Comparison of ENCODE assay signal across 17 cellular contexts in the genomic region with DNA sequence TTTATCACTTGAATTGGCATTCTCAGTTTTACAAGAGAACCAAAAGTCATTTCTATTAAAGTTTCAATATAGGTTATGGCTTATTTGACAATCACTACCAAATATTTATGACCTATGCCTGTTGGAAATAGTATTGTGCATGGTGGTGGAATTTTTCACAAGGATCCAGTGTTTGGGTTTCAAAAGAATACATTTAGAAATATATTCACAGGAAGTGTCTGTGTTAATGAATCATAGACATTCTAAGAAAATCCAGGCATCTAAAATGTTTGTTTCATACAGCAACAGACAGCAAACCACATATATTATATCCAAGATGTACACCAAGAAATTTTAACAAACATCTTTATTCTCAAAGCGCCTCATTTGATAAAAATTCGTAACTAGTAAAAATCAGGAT.
"Had no signal": no experiment of that assay in that cellular context is flagged by ENCODE, and none has a peak within 500 bp of the region (broad histone marks: within the 10 kb centered on the region; RNA-seq: fewer than 3 reads in every experiment).

No MANE protein-coding gene starts in this region.

- H3K27ac ChIP-seq: brain microvascular endothelial cell, epithelial cell of prostate, gastroesophageal sphincter, heart right ventricle, tibial artery had no signal

- DNase-seq: activated CD4-positive, alpha-beta T cell treated with anti-CD3 and anti-CD28 coated beads, Interleukin-2, amount 50 U/mL, for 1 hour; activated effector memory CD4-positive, alpha-beta T cell treated with anti-CD3 and anti-CD28 coated beads, Interleukin-2, amount 50 U/mL, for 16 hours; activated T-cell treated with anti-CD3 and anti-CD28 coated beads, Interleukin-2, amount 50 U/mL, for 24 hours; brain microvascular endothelial cell; effector memory CD4-positive, alpha-beta T cell; heart right ventricle; islet precursor cell; naive B cell; T-cell; T-helper 9 cell; tibial artery had no signal

- H3K27ac Mint-ChIP-seq: activated naive CD4-positive, alpha-beta T cell treated with anti-CD3 and anti-CD28 coated beads, Interleukin-2, amount 50 U/mL, for 24 hours; activated T-cell treated with anti-CD3 and anti-CD28 coated beads, Interleukin-2, amount 50 U/mL, for 24 hours; T-cell had no signal

- H3K27me3 Mint-ChIP-seq: activated naive CD4-positive, alpha-beta T cell treated with anti-CD3 and anti-CD28 coated beads, Interleukin-2, amount 50 U/mL, for 24 hours; activated T-cell treated with anti-CD3 and anti-CD28 coated beads, Interleukin-2, amount 50 U/mL, for 24 hours; central memory CD8-positive, alpha-beta T cell; naive B cell; T-cell had no signal

- H3K9me3 Mint-ChIP-seq: activated naive CD4-positive, alpha-beta T cell treated with anti-CD3 and anti-CD28 coated beads, Interleukin-2, amount 50 U/mL, for 24 hours; activated T-cell treated with anti-CD3 and anti-CD28 coated beads, Interleukin-2, amount 50 U/mL, for 24 hours; central memory CD8-positive, alpha-beta T cell; naive B cell; stimulated activated effector memory CD8-positive, alpha-beta T cell treated with anti-CD3 and anti-CD28 coated beads, Interleukin-12 subunit alpha, Interleukin-12 subunit beta, amount 100 ng/mL, for 72 hours; T-cell had no signal

- H3K9me3 ChIP-seq: gastroesophageal sphincter, heart right ventricle, tibial artery had no signal

- H3K27me3 ChIP-seq: brain microvascular endothelial cell, gastroesophageal sphincter, heart right ventricle, tibial artery had no signal

- H3K36me3 ChIP-seq: brain microvascular endothelial cell, gastroesophageal sphincter, heart right ventricle, tibial artery had no signal

- H3K36me3 Mint-ChIP-seq: naive B cell; stimulated activated effector memory CD8-positive, alpha-beta T cell treated with anti-CD3 and anti-CD28 coated beads, Interleukin-12 subunit alpha, Interleukin-12 subunit beta, amount 100 ng/mL, for 72 hours had no signal

- H3K4me3 Mint-ChIP-seq: activated naive CD4-positive, alpha-beta T cell treated with anti-CD3 and anti-CD28 coated beads, Interleukin-2, amount 50 U/mL, for 24 hours; activated T-cell treated with anti-CD3 and anti-CD28 coated beads, Interleukin-2, amount 50 U/mL, for 24 hours; central memory CD8-positive, alpha-beta T cell; naive B cell; T-cell had no signal

- H3K4me3 ChIP-seq: gastroesophageal sphincter, heart right ventricle, tibial artery had no signal

- ATAC-seq: gastroesophageal sphincter; heart right ventricle; stimulated activated effector memory CD8-positive, alpha-beta T cell treated with anti-CD3 and anti-CD28 coated beads, Interleukin-12 subunit alpha, Interleukin-12 subunit beta, amount 100 ng/mL, for 72 hours; T-cell had no signal

- FAIRE-seq: urothelium cell line had no signal
